Comparison of ENCODE assay signal across 20 cellular contexts in the genomic region with DNA sequence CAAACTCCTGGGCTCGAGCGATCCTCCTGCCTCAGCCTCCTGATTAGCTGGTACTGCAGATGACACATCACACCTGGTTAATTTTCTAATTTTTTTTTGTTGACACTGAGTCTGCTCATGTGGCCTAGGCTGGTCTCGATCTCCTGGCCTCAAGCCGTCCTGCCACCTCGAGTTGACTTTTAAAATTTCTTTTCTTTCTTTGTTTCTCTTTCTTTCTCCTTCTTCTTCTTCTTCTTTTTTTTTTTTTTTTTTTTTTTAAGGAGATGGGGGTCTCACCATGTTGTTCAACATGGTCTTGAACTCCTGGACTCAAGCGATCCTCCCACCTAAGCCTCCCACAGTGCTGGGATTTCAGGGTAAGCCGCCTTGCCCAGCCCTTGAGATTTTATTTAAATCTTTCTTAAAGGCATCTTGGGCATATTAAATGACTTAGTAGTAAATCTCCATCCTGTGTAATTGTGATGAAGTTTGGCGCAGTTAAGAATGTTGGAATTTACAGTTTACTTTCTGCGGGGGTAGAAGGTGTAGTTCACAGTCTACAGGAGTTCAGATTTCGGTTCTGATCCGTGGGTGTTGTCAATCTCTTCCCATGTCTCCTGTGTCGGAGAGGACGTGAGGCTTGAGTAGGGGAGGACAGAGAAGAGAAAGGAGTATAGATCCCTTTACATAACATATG. TPM values are rescaled to one million over a fixed set of nuclear protein-coding genes. Genes with fewer than 3 reads are reported as not detected.
"Had no signal": no experiment of that assay in that cellular context is flagged by ENCODE, and none has a peak within 500 bp of the region (broad histone marks: within the 10 kb centered on the region; RNA-seq: fewer than 3 reads in every experiment).

No MANE protein-coding gene starts in this region.

- H3K4me3 Mint-ChIP-seq: activated naive CD8-positive, alpha-beta T cell; natural killer cell treated with Interleukin-12 subunit alpha and Interleukin-12 subunit beta and Interleukin-15 and Interleukin-18, amount 100 ng/mL, for 72 hours; stimulated activated naive CD8-positive, alpha-beta T cell treated with anti-CD3 and anti-CD28 coated beads, Interleukin-15, amount 100 ng/mL, for 72 hours had no signal

- DNase-seq: activated CD4-positive, alpha-beta T cell treated with anti-CD3 and anti-CD28 coated beads, Interleukin-2, amount 50 U/mL, for 4 hours; body of pancreas; caudate nucleus; dorsolateral prefrontal cortex; hippocampal formation; left cardiac atrium; lower lobe of right lung; psoas muscle; right lobe of liver; small intestine; stimulated activated CD4-positive, alpha-beta T cell treated with anti-CD3 and anti-CD28 coated beads, Interleukin-15, amount 100 ng/mL, for 24 hours; stimulated activated CD4-positive, alpha-beta T cell treated with anti-CD3 and anti-CD28 coated beads, Interleukin-2, amount 100 ng/mL, for 48 hours; stimulated activated naive CD8-positive, alpha-beta T cell treated with anti-CD3 and anti-CD28 coated beads, Interleukin-15, amount 100 ng/mL, for 72 hours had no signal

- H3K9me3 Mint-ChIP-seq: natural killer cell treated with Interleukin-12 subunit alpha and Interleukin-12 subunit beta and Interleukin-15 and Interleukin-18, amount 100 ng/mL, for 72 hours; stimulated activated naive CD8-positive, alpha-beta T cell treated with anti-CD3 and anti-CD28 coated beads, Interleukin-15, amount 100 ng/mL, for 72 hours; type B pancreatic cell had no signal

- H3K27ac ChIP-seq: body of pancreas, epithelial cell of prostate, psoas muscle, right lobe of liver, suprapubic skin, VCaP had no signal

- H3K4me3 ChIP-seq: body of pancreas had no signal

- H3K36me3 ChIP-seq: lower lobe of right lung, right lobe of liver, suprapubic skin had no signal

- H3K4me1 ChIP-seq: body of pancreas, lower lobe of right lung, psoas muscle, right lobe of liver had no signal

- H3K36me3 Mint-ChIP-seq: activated naive CD8-positive, alpha-beta T cell; natural killer cell treated with Interleukin-12 subunit alpha and Interleukin-12 subunit beta and Interleukin-15 and Interleukin-18, amount 100 ng/mL, for 72 hours; type B pancreatic cell had no signal

- H3K27me3 ChIP-seq: body of pancreas had no signal

- H3K9me3 ChIP-seq: body of pancreas, lower lobe of right lung, psoas muscle, right lobe of liver, suprapubic skin had no signal

- H3K27ac Mint-ChIP-seq: activated naive CD8-positive, alpha-beta T cell; natural killer cell treated with Interleukin-12 subunit alpha and Interleukin-12 subunit beta and Interleukin-15 and Interleukin-18, amount 100 ng/mL, for 72 hours; type B pancreatic cell had no signal

RNA-seq across cellular contexts. Expression of a gene that starts 1.1 kb away (rescaled TPM):
- total RNA-seq: activated CD8-positive, alpha-beta memory T cell treated with anti-CD3 and anti-CD28 coated beads for 36 hours; natural killer cell treated with Interleukin-12 subunit alpha and Interleukin-12 subunit beta and Interleukin-15 and Interleukin-18, amount 100 ng/mL, for 72 hours had no signal
